In genomic region chr18:8933714-8934284, GRCh38 we compare ENCODE assay signal across 16 cellular contexts.
DNase-seq lines count a peak whose midpoint lies in the region; TF ChIP-seq lines count a peak whose summit lies in the region.
"Had no signal": no experiment of that assay in that cellular context is flagged by ENCODE, and none has a peak within 500 bp of the region (broad histone marks: within the 10 kb centered on the region; RNA-seq: fewer than 3 reads in every experiment).

No MANE protein-coding gene starts in this region.

- peak; percentile 33 for DNase-seq in MCF 10A (ENCODE audit: unreplicated experiment)
- DNase-seq in mammary epithelial cell, result no peak
- DNase-seq in astrocyte of the spinal cord (ENCODE audit: low read depth, low spot score), result peak; percentile 45
- DNase-seq in mesothelial cell of epicardium (ENCODE audit: low spot score in 2 of 2, unreplicated experiment in 2 of 2), result no peak
- no peak for DNase-seq in DMS53 (lab: John Stamatoyannopoulos, UW)
- DNase-seq in DMS79 (lab: John Stamatoyannopoulos, UW), result no peak
- no peak for DNase-seq in H9
- DNase-seq: Calu3, HFFc6, NCI-H1105 treated with DMSO at 0.1 percent for 48 hours, NCI-H187, SJCRH30 had no signal

- POLR2A ChIA-PET in MCF 10A (lab: Yijun Ruan, JAX), result interaction anchor here (0.6 kb wide), 2 partner anchors 11 to 143 kb away, joined by 3 read pairs; no protein-coding TSS in a partner anchor

- H3K27ac ChIP-seq in mammary epithelial cell (ENCODE audit: insufficient read depth, low read depth, low read length) (no peak overlapping the region), H9 (ENCODE audit: insufficient read length, low read depth, low read length) (no peak overlapping the region)
- H3K27ac ChIP-seq: A549, KMS-11, RWPE1, SJCRH30 had no signal

- H2BK15ac ChIP-seq in H9 (ENCODE audit: low read depth, low read length), result no peak overlapping the region

- H3K27me3 Mint-ChIP-seq in MCF 10A (ENCODE audit: insufficient read depth, unreplicated experiment) (no peaks in the 10 kb centered on the region), mesothelial cell of epicardium (ENCODE audit: low read depth) (no peaks in the 10 kb centered on the region), H9 (ENCODE audit: low read depth) (no peaks in the 10 kb centered on the region; the same call in 1 of the 2 replicates)

- intact Hi-C loops in MCF 10A (cut with micrococcal nuclease), result no loop called here
- intact Hi-C loops in mammary epithelial cell (cut with micrococcal nuclease), result no loop called here

- H3K36me3 Mint-ChIP-seq in MCF 10A (ENCODE audit: insufficient read depth, unreplicated experiment), result no peaks in the 10 kb centered on the region
- H3K36me3 Mint-ChIP-seq in mesothelial cell of epicardium, result peaks cover 10% of the 10 kb centered on the region
- peaks cover 26 to 44% (median 32%) of the 10 kb centered on the region in 3 experiments for H3K36me3 Mint-ChIP-seq in H9 (ENCODE audit: insufficient read depth in 1 of 3, low read depth in 3 of 3)

- H3K36me3 ChIP-seq in mammary epithelial cell (ENCODE audit: insufficient read depth, low read length), result no peaks in the 10 kb centered on the region
- H3K36me3 ChIP-seq: SJCRH30 had no signal

- H3K79me2 ChIP-seq in mammary epithelial cell (ENCODE audit: insufficient read depth, low read length) (no peaks in the 10 kb centered on the region), H9 (ENCODE audit: insufficient read depth, low read length) (no peaks in the 10 kb centered on the region)

- no peak overlapping the region for H3K9ac ChIP-seq in mammary epithelial cell (ENCODE audit: insufficient read depth, low read length)
- no peak overlapping the region for H3K9ac ChIP-seq in H9 (ENCODE audit: extremely low read depth, insufficient read length, low read length)
- H3K9ac ChIP-seq: KMS-11 had no signal

- no peak overlapping the region for H3K14ac ChIP-seq in H9 (ENCODE audit: insufficient read depth, low read length)

- no peak overlapping the region for H2BK12ac ChIP-seq in H9 (ENCODE audit: insufficient read length, low read depth, low read length)

- no peak overlapping the region for H3T11ph ChIP-seq in H9 (ENCODE audit: low read length)

- no peak overlapping the region for H4K5ac ChIP-seq in H9 (ENCODE audit: insufficient read length, low read depth, low read length)

- no peak overlapping the region for H3K4ac ChIP-seq in H9 (ENCODE audit: low read depth, low read length)

- H3K4me1 Mint-ChIP-seq in MCF 10A (ENCODE audit: insufficient read depth, unreplicated experiment) (no peaks in the 10 kb centered on the region), mesothelial cell of epicardium (peaks cover 46% of the 10 kb centered on the region), H9 (peaks cover 42 to 54% of the 10 kb centered on the region in 2 experiments)

- H3K27ac Mint-ChIP-seq in MCF 10A (ENCODE audit: low read depth, unreplicated experiment) (no peak overlapping the region), mesothelial cell of epicardium (peak overlapping the region; percentile 64), H9 (no peak overlapping the region)
- H3K27ac Mint-ChIP-seq: GM23338, HFFc6 had no signal

- H3K27me3 ChIP-seq in mammary epithelial cell (ENCODE audit: insufficient read depth, low read length) (no peaks in the 10 kb centered on the region), H9 (ENCODE audit: insufficient read depth, low read length) (no peaks in the 10 kb centered on the region)
- H3K27me3 ChIP-seq: SJCRH30 had no signal

- H4K8ac ChIP-seq in H9 (replicated peaks; ENCODE audit: insufficient read length, low read depth, low read length), result no peak overlapping the region

- H3K56ac ChIP-seq in H9 (ENCODE audit: insufficient read length, low read depth, low read length), result no peak overlapping the region

- 64% methylated on average over 1 of the region's 1 CpG for WGBS in mammary epithelial cell (ENCODE audit: low coverage, missing lambda C conversion rate)
- no CpG with 5 or more reads among the region's 1 CpG for WGBS in H9 (ENCODE audit: extremely low coverage, insufficient read length, low lambda C conversion rate)

- H2AFZ ChIP-seq in mammary epithelial cell (ENCODE audit: low read depth, low read length), result no peak overlapping the region
- H2AFZ ChIP-seq in H9 (ENCODE audit: low read length), result no peak overlapping the region
- H2AFZ ChIP-seq: GM23338 had no signal

- dilution Hi-C loops in mammary epithelial cell (cut with HindIII; ENCODE audit: low sequenced_read_pairs), result loop anchor here (5.0 kb wide), 1 partner anchor 49 kb away; no protein-coding TSS in a partner anchor

- no peak overlapping the region for H3K4me2 ChIP-seq in mammary epithelial cell (ENCODE audit: insufficient read depth, low read depth, low read length)
- H3K4me2 ChIP-seq in H9 (ENCODE audit: insufficient read depth, insufficient read length, low read length), result no peak overlapping the region
- H3K4me2 ChIP-seq: A549, GM23338, KMS-11 had no signal

- H3K9me3 Mint-ChIP-seq in MCF 10A (ENCODE audit: unreplicated experiment) (peaks cover 11% of the 10 kb centered on the region), mesothelial cell of epicardium (peaks cover 28% of the 10 kb centered on the region), H9 (peaks cover 32 to 39% of the 10 kb centered on the region in 2 experiments)

- in situ Hi-C loops in mammary epithelial cell (cut with MboI; ENCODE audit: low sequenced_read_pairs in 2 of 2) (no loop called here), astrocyte of the spinal cord (cut with HindIII; ENCODE audit: low sequenced_read_pairs) (no loop called here)

- TF ChIP-seq CTCF in MCF 10A (IDR thresholded peaks at IDR 0.05; ENCODE audit: unreplicated experiment) (no peak), mammary epithelial cell (conservative IDR thresholded peaks at IDR 0.05 in 1 of 2, IDR thresholded peaks at IDR 0.05 in 1 of 2; ENCODE audit: extremely low read depth in 1 of 2, insufficient read depth in 1 of 2, low read depth in 1 of 2, low read length in 2 of 2) (no peak), astrocyte of the spinal cord (IDR thresholded peaks at IDR 0.05; ENCODE audit: low read depth, low read length) (no peak), mesothelial cell of epicardium (IDR thresholded peaks at IDR 0.05; ENCODE audit: unreplicated experiment) (no peak), H9 (conservative IDR thresholded peaks at IDR 0.05) (no peak)

- no peak overlapping the region for H2BK20ac ChIP-seq in H9 (ENCODE audit: low read depth, low read length, poor library complexity, severe bottlenecking)

- no peak overlapping the region for H3K4me3 Mint-ChIP-seq in MCF 10A (ENCODE audit: unreplicated experiment)
- no peak overlapping the region for H3K4me3 Mint-ChIP-seq in mesothelial cell of epicardium
- no peak overlapping the region for H3K4me3 Mint-ChIP-seq in H9
- H3K4me3 Mint-ChIP-seq: GM23338, HFFc6 had no signal

- H2AK5ac ChIP-seq in H9 (ENCODE audit: insufficient read length, low read length), result no peak overlapping the region

- H4K91ac ChIP-seq in H9 (ENCODE audit: insufficient read length, low read depth, low read length), result no peak overlapping the region

- H2BK120ac ChIP-seq in H9 (ENCODE audit: low read depth, low read length, poor library complexity, severe bottlenecking), result no peak overlapping the region

- H3K4me1 ChIP-seq in mammary epithelial cell (ENCODE audit: insufficient read depth, low read length) (peaks cover 10% of the 10 kb centered on the region), H9 (ENCODE audit: insufficient read depth, low read length) (peaks cover 10% of the 10 kb centered on the region; the same call in 1 of the 2 replicates)
- H3K4me1 ChIP-seq: A549, SJCRH30 had no signal

- peaks cover 7% of the 10 kb centered on the region for H3K9me3 ChIP-seq in mammary epithelial cell (replicated peaks; ENCODE audit: insufficient read depth, low read length)
- peaks cover 18% of the 10 kb centered on the region for H3K9me3 ChIP-seq in H9 (ENCODE audit: control insufficient read depth, low read depth, low read length)
- H3K9me3 ChIP-seq: SJCRH30 had no signal

- BruUV-seq in MCF 10A (replicated peaks; lab: Mats Ljungman, UMichigan), result no TSS peak
- no TSS peak for BruUV-seq in mammary epithelial cell (replicated peaks; lab: Mats Ljungman, UMichigan)

- no peaks in the 10 kb centered on the region for H3K79me1 ChIP-seq in H9 (ENCODE audit: insufficient read depth, low read depth, low read length, poor library complexity, severe bottlenecking)

- no peak overlapping the region for H2BK5ac ChIP-seq in H9 (ENCODE audit: insufficient read length, low read length)

- H3K4me3 ChIP-seq in mammary epithelial cell (replicated peaks in 1 of 3; ENCODE audit: insufficient read depth in 1 of 3, low read depth in 2 of 3, low read length in 3 of 3) (no peak overlapping the region), astrocyte of the spinal cord (ENCODE audit: low read depth, low read length) (no peak overlapping the region)
- H3K4me3 ChIP-seq: A549, GM23338, SJCRH30 had no signal

- CTCF ChIA-PET in MCF 10A (lab: Yijun Ruan, JAX), result no interaction called here
- CTCF ChIA-PET in mammary epithelial cell (lab: Charles Lee; ENCODE audit: low non-redundant PET), result no interaction called here

- H3K23ac ChIP-seq in H9 (ENCODE audit: insufficient read length, low read depth, low read length), result no peak overlapping the region

- H3K18ac ChIP-seq in H9 (ENCODE audit: insufficient read length, low read depth, low read length), result no peak overlapping the region

- no peaks in the 10 kb centered on the region for H3K23me2 ChIP-seq in H9 (ENCODE audit: insufficient read length, low read depth, low read length, poor library complexity, severe bottlenecking)

- H4K20me1 ChIP-seq in mammary epithelial cell (ENCODE audit: insufficient read depth, low read length), result no peaks in the 10 kb centered on the region
- H4K20me1 ChIP-seq in H9 (ENCODE audit: control insufficient read depth, insufficient read depth, insufficient read length), result no peaks in the 10 kb centered on the region

Comparison
In these comparisons a context has a peak if more than half of its experiments do, and no peak if none do; other contexts are left out.
1. DNase-seq: peak in MCF 10A (single experiment) and astrocyte of the spinal cord (single experiment); none in mammary epithelial cell (single experiment), mesothelial cell of epicardium (0 of 2), DMS53 (single experiment), DMS79 (single experiment) and H9 (single experiment).